ENCODE assay signal across 7 cellular contexts in genomic region chr5:175797521-175798038, GRCh38.
DNase-seq lines count a peak whose midpoint lies in the region; ATAC-seq lines count a peak whose summit lies in the region.

No MANE protein-coding gene starts in this region.

- H2AFZ ChIP-seq in trophoblast cell (ENCODE audit: insufficient read depth, low read length, poor library complexity) = no peak overlapping the region

- peak overlapping the region; percentile 89 for H3K4me2 ChIP-seq in trophoblast cell (ENCODE audit: low read length)

- H3K9me3 ChIP-seq in trophoblast cell (ENCODE audit: insufficient read depth, low read depth, low read length) = no peaks in the 10 kb centered on the region

- H3K4ac ChIP-seq in trophoblast cell (ENCODE audit: low read depth, low read length) = no peak overlapping the region

- ATAC-seq in HG03354 (IDR thresholded peaks at IDR 0.05; ENCODE audit: poor library complexity, severe bottlenecking, unreplicated experiment) (no peak), GM21447 (IDR thresholded peaks at IDR 0.05; ENCODE audit: unreplicated experiment) (no peak)

- no peak overlapping the region for H2BK5ac ChIP-seq in trophoblast cell (ENCODE audit: low read depth, low read length, poor library complexity)

- H4K8ac ChIP-seq in trophoblast cell (ENCODE audit: low read depth, low read length) = no peak overlapping the region

- H2BK12ac ChIP-seq in trophoblast cell (ENCODE audit: low read length) = no peak overlapping the region

- H3K18ac ChIP-seq in trophoblast cell (ENCODE audit: low read length) = no peak overlapping the region

- no peak overlapping the region for H3K27ac ChIP-seq in trophoblast cell (ENCODE audit: low read depth, low read length)

- H3K36me3 ChIP-seq in H7 (replicated peaks; ENCODE audit: control insufficient read depth, insufficient read depth, low read length) (no peaks in the 10 kb centered on the region), trophoblast cell (ENCODE audit: control insufficient read depth in 1 of 2, insufficient read depth in 2 of 2, low read length in 2 of 2) (no peaks in the 10 kb centered on the region)

- no peak overlapping the region for H3K23ac ChIP-seq in trophoblast cell (ENCODE audit: low read length)

- no peak overlapping the region for H4K12ac ChIP-seq in trophoblast cell (ENCODE audit: low read depth, low read length)

- H3K4me3 ChIP-seq in H7 (ENCODE audit: insufficient read depth, low read depth, low read length) (peak overlapping the region; percentile 54), trophoblast cell (ENCODE audit: low read depth, low read length) (peak overlapping the region; percentile 37)

- H3K14ac ChIP-seq in trophoblast cell (ENCODE audit: low read length) = no peak overlapping the region

- no peak overlapping the region for H4K91ac ChIP-seq in trophoblast cell (ENCODE audit: low read depth, low read length)

- no peak overlapping the region for H2AK5ac ChIP-seq in trophoblast cell (ENCODE audit: low read length)

- H3K4me1 ChIP-seq in trophoblast cell (ENCODE audit: control insufficient read depth in 1 of 2, insufficient read depth in 2 of 2, low read length in 2 of 2) = peaks cover 10 to 12% of the 10 kb centered on the region in 2 experiments

- H3K9ac ChIP-seq in trophoblast cell (ENCODE audit: low read length) = no peak overlapping the region

- H2BK120ac ChIP-seq in trophoblast cell (ENCODE audit: insufficient read depth, low read length, poor library complexity) = no peak overlapping the region

- H3K79me1 ChIP-seq in trophoblast cell (ENCODE audit: low read length) = no peaks in the 10 kb centered on the region

- no CpG with 5 or more reads among the region's 27 CpGs for WGBS in trophoblast cell (ENCODE audit: extremely low coverage, insufficient coverage, insufficient read length)

- H3K27me3 ChIP-seq in H7 (ENCODE audit: control insufficient read depth, insufficient read depth, low read length) (peaks cover 10% of the 10 kb centered on the region), trophoblast cell (ENCODE audit: insufficient read depth, low read length) (peaks cover 6% of the 10 kb centered on the region)

- no peaks in the 10 kb centered on the region for H3K79me2 ChIP-seq in trophoblast cell (ENCODE audit: control insufficient read depth, insufficient read depth, low read length, poor library complexity)

- peak; percentile 84 for DNase-seq in H7
- peak; percentile 87 for DNase-seq in NCI-H2171 (lab: John Stamatoyannopoulos, UW)
- peak; percentile 81 for DNase-seq in cerebellar cortex (ENCODE audit: low spot score)
- DNase-seq in trophoblast cell = no peak
- no peak for DNase-seq in HK-2 (ENCODE audit: unreplicated experiment)

Comparison
In these comparisons a context has a peak if more than half of its experiments do, and no peak if none do; other contexts are left out.
1. DNase-seq: peak in H7 (single experiment), NCI-H2171 (single experiment) and cerebellar cortex (single experiment); none in trophoblast cell (0 of 2) and HK-2 (single experiment).